9 cellular contexts compared by ENCODE assay signal in genomic region chr6:35302604-35303218, GRCh38. TPM values are rescaled to one million over a fixed set of nuclear protein-coding genes. Genes with fewer than 3 reads are reported as not detected.
A peak's percentile ranks its signal among the peaks of the same experiment; 100 is the strongest.
DNase-seq lines count a peak whose midpoint lies in the region; ATAC-seq, FAIRE-seq and TF ChIP-seq lines count a peak whose summit lies in the region.
"Had no signal": no experiment of that assay in that cellular context is flagged by ENCODE, and none has a peak within 500 bp of the region (broad histone marks: within the 10 kb centered on the region; RNA-seq: fewer than 3 reads in every experiment).

No MANE protein-coding gene starts in this region.

- ATAC-seq in GM19395 (IDR thresholded peaks at IDR 0.05; ENCODE audit: unreplicated experiment) (peak; percentile 77), HG03460 (IDR thresholded peaks at IDR 0.05; ENCODE audit: unreplicated experiment) (peak; percentile 68), memory B cell (ENCODE audit: low read depth) (peak; percentile 85)

- peaks cover 4% of the 10 kb centered on the region for H3K4me1 ChIP-seq in astrocyte (ENCODE audit: insufficient read depth, low read length)

- peak overlapping the region; percentile 8 for H3K4me2 ChIP-seq in astrocyte (ENCODE audit: low read length)

- H3K79me2 ChIP-seq in astrocyte (ENCODE audit: insufficient read depth, low read length): no peaks in the 10 kb centered on the region

- H3K27me3 Mint-ChIP-seq in CD14-positive monocyte (ENCODE audit: low read depth in 3 of 3): peaks cover 0 to 4% (median 2%) of the 10 kb centered on the region in 3 donors
- H3K27me3 Mint-ChIP-seq in astrocyte (ENCODE audit: low read depth, unreplicated experiment): peaks cover 10% of the 10 kb centered on the region
- no peaks in the 10 kb centered on the region for H3K27me3 Mint-ChIP-seq in memory B cell

- H3K4me1 Mint-ChIP-seq in CD14-positive monocyte (peaks cover 62% of the 10 kb centered on the region), astrocyte (ENCODE audit: low read depth, unreplicated experiment) (peaks cover 8% of the 10 kb centered on the region), memory B cell (peaks cover 49% of the 10 kb centered on the region)

- H3K9me3 Mint-ChIP-seq in CD14-positive monocyte (no peaks in the 10 kb centered on the region), astrocyte (ENCODE audit: unreplicated experiment) (no peaks in the 10 kb centered on the region), memory B cell (no peaks in the 10 kb centered on the region)
- H3K9me3 Mint-ChIP-seq: nephron had no signal

- H3K4me3 ChIP-seq in astrocyte (ENCODE audit: insufficient read depth, low read depth, low read length): no peak overlapping the region

- peaks cover 2% of the 10 kb centered on the region for H3K27me3 ChIP-seq in astrocyte (ENCODE audit: insufficient read depth, low read length)

- H3K9me3 ChIP-seq in astrocyte (ENCODE audit: insufficient read depth, low read depth, low read length): no peaks in the 10 kb centered on the region

- no peaks in the 10 kb centered on the region for H4K20me1 ChIP-seq in astrocyte (ENCODE audit: insufficient read depth, low read length)

- intact Hi-C loops in CD14-positive monocyte (cut with micrococcal nuclease): no loop called here

- H3K36me3 Mint-ChIP-seq in CD14-positive monocyte: peaks cover 23 to 49% of the 10 kb centered on the region in 2 donors
- H3K36me3 Mint-ChIP-seq in astrocyte (ENCODE audit: low read depth, unreplicated experiment): no peaks in the 10 kb centered on the region
- H3K36me3 Mint-ChIP-seq in memory B cell: peaks cover 14% of the 10 kb centered on the region

- H3K9ac ChIP-seq in astrocyte (ENCODE audit: low read length): peak overlapping the region; percentile 27

- no peaks in the 10 kb centered on the region for H3K36me3 ChIP-seq in astrocyte (ENCODE audit: insufficient read depth, low read length)

- peak overlapping the region; percentile 63 to 84 for H3K4me3 Mint-ChIP-seq in CD14-positive monocyte
- no peak overlapping the region for H3K4me3 Mint-ChIP-seq in astrocyte (ENCODE audit: unreplicated experiment)
- peak overlapping the region; percentile 88 for H3K4me3 Mint-ChIP-seq in memory B cell
- H3K4me3 Mint-ChIP-seq: nephron had no signal

- H3K27ac ChIP-seq in astrocyte (ENCODE audit: low read depth, low read length): no peak overlapping the region

- peak overlapping the region; percentile 93 to 97 (median 96) for H3K27ac Mint-ChIP-seq in CD14-positive monocyte
- H3K27ac Mint-ChIP-seq in astrocyte (ENCODE audit: unreplicated experiment): peak overlapping the region; percentile 77
- peak overlapping the region; percentile 97 for H3K27ac Mint-ChIP-seq in memory B cell

- TF ChIP-seq CTCF in CD14-positive monocyte (IDR thresholded peaks at IDR 0.05) (no peak), astrocyte (IDR thresholded peaks at IDR 0.05; ENCODE audit: insufficient read depth, low read depth, low read length) (no peak)

- DNase-seq in CD14-positive monocyte (ENCODE audit: low spot score) (peak; percentile 88), T-helper 2 cell (peak; percentile 60 to 93 (median 80)), astrocyte (ENCODE audit: low read depth) (no peak), memory B cell (ENCODE audit: low spot score in 2 of 2) (peak; percentile 56 to 62), NCI-H748 treated with DMSO at 0.1 percent for 48 hours (lab: John Stamatoyannopoulos, UW) (no peak)
- peak; percentile 78 to 87 for DNase-seq in stimulated activated CD8-positive, alpha-beta memory T cell treated with anti-CD3 and anti-CD28 coated beads, Interleukin-7, amount 100 ng/mL, for 4 hours (ENCODE audit: low read depth in 2 of 2)

- peak overlapping the region; percentile 29 for H2AFZ ChIP-seq in astrocyte (ENCODE audit: low read depth, low read length)

- no peak for FAIRE-seq in astrocyte (lab: Jason Lieb, UNC)

RNA-seq across cellular contexts. Expression of gene DEF6, which starts 5.1 kb away (rescaled TPM):
- 10 to 100 TPM; 41.2 to 59.3 TPM for polyA plus RNA-seq in CD14-positive monocyte
- 2.2 and 3.3 TPM in 2 replicates for total RNA-seq in astrocyte

RNA-seq across cellular contexts. Expression of gene PPARD, which starts 39.6 kb away (rescaled TPM):
- 1 to 10 TPM; 1.2 to 2.4 TPM for polyA plus RNA-seq in CD14-positive monocyte
- 9.9 and 11.3 TPM in 2 replicates for total RNA-seq in astrocyte

RNA-seq across cellular contexts. Expression of gene ZNF76, which starts 43.2 kb away (rescaled TPM):
- polyA plus RNA-seq in CD14-positive monocyte: 1 to 10 TPM; 6.8 to 9.6 TPM
- total RNA-seq in astrocyte: 12.7 and 13.5 TPM in 2 replicates

Comparison
In these comparisons a context has a peak if more than half of its experiments do, and no peak if none do; other contexts are left out.
1. DNase-seq: peak in CD14-positive monocyte (single experiment), T-helper 2 cell (5 of 5), memory B cell (2 of 2) and stimulated activated CD8-positive, alpha-beta memory T cell treated with anti-CD3 and anti-CD28 coated beads, Interleukin-7, amount 100 ng/mL, for 4 hours (2 of 2); none in astrocyte (single experiment) and NCI-H748 treated with DMSO at 0.1 percent for 48 hours (single experiment).
2. Peak in every context shown above with its lines, with median percentiles within 50 percentile points of each other: H3K27ac Mint-ChIP-seq and ATAC-seq.